In the genomic region with DNA sequence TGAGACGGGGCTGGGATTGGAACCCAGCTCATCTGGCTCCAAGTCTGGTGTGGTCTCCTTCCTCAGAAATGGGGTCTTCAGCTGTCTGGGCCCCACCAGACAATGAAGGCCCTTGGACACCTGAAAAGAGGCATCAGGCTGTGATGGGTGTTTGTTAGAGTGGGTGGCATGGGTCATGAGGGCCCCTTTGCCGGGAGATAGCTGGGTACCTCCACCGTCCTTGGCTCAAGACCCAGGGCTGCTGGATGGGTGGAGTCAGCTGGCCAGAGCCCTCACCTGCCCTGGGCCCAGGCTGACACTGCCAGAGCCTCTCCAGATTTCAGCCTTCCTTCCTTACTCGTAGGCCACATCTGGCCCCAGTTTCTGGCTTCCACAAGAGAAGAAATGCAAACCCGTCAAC, we compare ENCODE assay signal across 11 cellular contexts.
"Had no signal": no experiment of that assay in that cellular context is flagged by ENCODE, and none has a peak within 500 bp of the region (broad histone marks: within the 10 kb centered on the region; RNA-seq: fewer than 3 reads in every experiment).

No MANE protein-coding gene starts in this region.

- H3K4me3 ChIP-seq: adrenal gland, dorsolateral prefrontal cortex, sigmoid colon, thyroid gland had no signal

- H3K27me3 ChIP-seq: adrenal gland, dorsolateral prefrontal cortex, sigmoid colon, thyroid gland had no signal

- H3K27ac ChIP-seq: adrenal gland, dorsolateral prefrontal cortex, sigmoid colon, thyroid gland had no signal

- DNase-seq: activated B cell treated with CpG ODN at 0.5 μM for 24 hours; activated CD4-positive, alpha-beta T cell treated with anti-CD3 and anti-CD28 coated beads for 48 hours; left ventricle myocardium superior; mesenchymal stem cell; nephron progenitor cell; stimulated activated CD4-positive, alpha-beta T cell treated with anti-CD3 and anti-CD28 coated beads, Interleukin-1b, Interleukin-23, amount 100 ng/mL, for 48 hours; T-helper 2 cell; thyroid gland had no signal

- H3K9me3 ChIP-seq: adrenal gland, sigmoid colon, thyroid gland had no signal

- H3K36me3 ChIP-seq: adrenal gland, sigmoid colon, thyroid gland had no signal

- H3K4me1 ChIP-seq: adrenal gland, thyroid gland had no signal
